Comparison of ENCODE assay signal across 25 cellular contexts in genomic region chr2:223594259-223594658, GRCh38. TPM values are rescaled to one million over a fixed set of nuclear protein-coding genes. Genes with fewer than 3 reads are reported as not detected.
"Had no signal": no experiment of that assay in that cellular context is flagged by ENCODE, and none has a peak within 500 bp of the region (broad histone marks: within the 10 kb centered on the region; RNA-seq: fewer than 3 reads in every experiment).

No MANE protein-coding gene starts in this region.

- H3K9me3 Mint-ChIP-seq: activated CD8-positive, alpha-beta T cell treated with anti-CD3 and anti-CD28 coated beads for 36 hours; activated naive CD4-positive, alpha-beta T cell treated with anti-CD3 and anti-CD28 coated beads, Interleukin-2, amount 10 ng/mL, durations not matched to agents 7 days and 5 days; activated T-helper 2 cell treated with anti-CD3 and anti-CD28 coated beads, Interferon-gamma antibody, Interleukin-2, Interleukin-4, amounts not matched to agents 10 μg/mL and 5 μg/mL and 100 μg/mL, durations not matched to agents 14 hours and 24 hours and 36 hours had no signal

- H3K36me3 Mint-ChIP-seq: activated naive CD4-positive, alpha-beta T cell treated with anti-CD3 and anti-CD28 coated beads, Interleukin-2, amount 10 ng/mL, durations not matched to agents 7 days and 5 days; activated naive CD8-positive, alpha-beta T cell treated with anti-CD3 and anti-CD28 coated beads for 36 hours; T-cell had no signal

- H3K4me1 Mint-ChIP-seq: activated naive CD4-positive, alpha-beta T cell treated with anti-CD3 and anti-CD28 coated beads, Interleukin-2, amount 10 ng/mL, durations not matched to agents 7 days and 5 days; activated naive CD8-positive, alpha-beta T cell treated with anti-CD3 and anti-CD28 coated beads for 36 hours; T-cell had no signal

- ATAC-seq: activated CD4-positive, CD25-positive, alpha-beta regulatory T cell treated with anti-CD3 and anti-CD28 coated beads, Interleukin-2, amount 50 U/mL, for 24 hours; activated CD8-positive, alpha-beta T cell treated with anti-CD3 and anti-CD28 coated beads for 36 hours; activated T-cell treated with anti-CD3 and anti-CD28 coated beads, Interleukin-2, amount 50 U/mL, for 72 hours; PC-3; T-cell had no signal

- H3K4me3 Mint-ChIP-seq: activated CD8-positive, alpha-beta T cell treated with anti-CD3 and anti-CD28 coated beads for 36 hours; activated naive CD4-positive, alpha-beta T cell treated with anti-CD3 and anti-CD28 coated beads, Interleukin-2, amount 10 ng/mL, durations not matched to agents 7 days and 5 days; activated naive CD8-positive, alpha-beta T cell treated with anti-CD3 and anti-CD28 coated beads for 36 hours; activated T-cell treated with anti-CD3 and anti-CD28 coated beads, Interleukin-2, amount 50 U/mL, for 72 hours; T-cell had no signal

- H3K36me3 ChIP-seq: MG63, SJSA1 had no signal

- H3K27ac Mint-ChIP-seq: activated CD8-positive, alpha-beta T cell treated with anti-CD3 and anti-CD28 coated beads for 36 hours; activated naive CD4-positive, alpha-beta T cell treated with anti-CD3 and anti-CD28 coated beads, Interleukin-2, amount 10 ng/mL, durations not matched to agents 7 days and 5 days; activated naive CD8-positive, alpha-beta T cell treated with anti-CD3 and anti-CD28 coated beads for 36 hours; activated T-cell treated with anti-CD3 and anti-CD28 coated beads, Interleukin-2, amount 50 U/mL, for 72 hours; activated T-helper 2 cell treated with anti-CD3 and anti-CD28 coated beads, Interferon-gamma antibody, Interleukin-2, Interleukin-4, amounts not matched to agents 10 μg/mL and 5 μg/mL and 100 μg/mL, durations not matched to agents 14 hours and 24 hours and 36 hours; T-cell had no signal

- H3K27me3 ChIP-seq: MG63, SJSA1 had no signal

- H3K9me3 ChIP-seq: MG63, SJSA1 had no signal

- H3K4me3 ChIP-seq: MG63, SJSA1 had no signal

- H3K27ac ChIP-seq: SJSA1 had no signal

- H3K27me3 Mint-ChIP-seq: activated CD8-positive, alpha-beta T cell treated with anti-CD3 and anti-CD28 coated beads for 36 hours; activated naive CD4-positive, alpha-beta T cell treated with anti-CD3 and anti-CD28 coated beads, Interleukin-2, amount 10 ng/mL, durations not matched to agents 7 days and 5 days; activated naive CD8-positive, alpha-beta T cell treated with anti-CD3 and anti-CD28 coated beads for 36 hours had no signal

- DNase-seq: activated CD4-positive, alpha-beta T cell treated with anti-CD3 and anti-CD28 coated beads for 4 hours; activated CD8-positive, alpha-beta memory T cell treated with anti-CD3 and anti-CD28 coated beads, Interleukin-2, amount 50 U/mL, for 4 hours; activated CD8-positive, alpha-beta T cell treated with anti-CD3 and anti-CD28 coated beads for 36 hours; activated gamma-delta T cell treated with Interleukin-2 at 50 U/mL for 16 hours; activated naive CD4-positive, alpha-beta T cell treated with anti-CD3 and anti-CD28 coated beads, Interleukin-2, amount 10 ng/mL, durations not matched to agents 7 days and 5 days; activated naive CD8-positive, alpha-beta T cell treated with anti-CD3 and anti-CD28 coated beads for 36 hours; activated T-cell treated with anti-CD3 and anti-CD28 coated beads, Interleukin-2, amount 50 U/mL, for 72 hours; cerebellar nuclear complex; MG63; MV-4-11; NCI-H1092 treated with DMSO at 0.1 percent for 48 hours; NCI-H1417 treated with DMSO at 0.1 percent for 48 hours; NCI-H1694; NCI-H2029; NCI-H2107; NCI-H2171 treated with DMSO at 0.1 percent for 48 hours; NCI-H524; NCI-H82; PC-3; T-cell; T-helper 2 cell; T1000 had no signal

RNA-seq across cellular contexts. Expression of gene SCG2, which starts 7.9 kb away (rescaled TPM):
- total RNA-seq: activated CD8-positive, alpha-beta T cell treated with anti-CD3 and anti-CD28 coated beads for 36 hours; activated naive CD8-positive, alpha-beta T cell treated with anti-CD3 and anti-CD28 coated beads for 36 hours; activated T-cell treated with anti-CD3 and anti-CD28 coated beads, Interleukin-2, amount 50 U/mL, for 72 hours; activated T-helper 2 cell treated with anti-CD3 and anti-CD28 coated beads, Interferon-gamma antibody, Interleukin-2, Interleukin-4, amounts not matched to agents 10 μg/mL and 5 μg/mL and 100 μg/mL, durations not matched to agents 14 hours and 24 hours and 36 hours; T-cell had no signal
